In genomic region chr7:37920305-37920618, GRCh38 we compare ENCODE assay signal across 8 cellular contexts. TPM values are rescaled to one million over a fixed set of nuclear protein-coding genes. Genes with fewer than 3 reads are reported as not detected.
DNase-seq lines count a peak whose midpoint lies in the region; ATAC-seq and TF ChIP-seq lines count a peak whose summit lies in the region.

No MANE protein-coding gene starts in this region.

- ATAC-seq in naive thymus-derived CD4-positive, alpha-beta T cell: no peak
- ATAC-seq in HG03571 (IDR thresholded peaks at IDR 0.05; ENCODE audit: unreplicated experiment) (no peak), HG03159 (IDR thresholded peaks at IDR 0.05; ENCODE audit: unreplicated experiment) (no peak)

- peaks cover 40% of the 10 kb centered on the region for H3K79me2 ChIP-seq in ACC112 (ENCODE audit: control insufficient read depth, insufficient read depth, low read length, unreplicated experiment)

- H3K27me3 Mint-ChIP-seq in naive thymus-derived CD4-positive, alpha-beta T cell: peaks cover 50 to 70% (median 64%) of the 10 kb centered on the region in 5 donors

- peak overlapping the region; percentile 94 for H2AFZ ChIP-seq in ACC112 (ENCODE audit: low read length, unreplicated experiment)

- H3K27ac ChIP-seq in ACC112 (ENCODE audit: low read depth, low read length) (peak overlapping the region; percentile 66), HL-60 (replicated peaks) (peak overlapping the region; percentile 76), colonic mucosa (peak overlapping the region; percentile 38)
- no peak overlapping the region for H3K27ac ChIP-seq in naive thymus-derived CD4-positive, alpha-beta T cell (ENCODE audit: low read depth, low read length)

- DNase-seq in HL-60 (ENCODE audit: low read depth in 1 of 2, low spot score in 1 of 2) (no peak), colonic mucosa (no peak), COR-L47 (lab: John Stamatoyannopoulos, UW) (no peak), NCI-H128 (lab: John Stamatoyannopoulos, UW; ENCODE audit: unreplicated experiment) (no peak)
- DNase-seq in naive thymus-derived CD4-positive, alpha-beta T cell: peak in 2 of 9 donors; percentile 20 to 34

- H3K4me3 ChIP-seq in ACC112 (ENCODE audit: low read depth, low read length) (peak overlapping the region; percentile 94), HL-60 (replicated peaks; ENCODE audit: insufficient read depth, low read length) (peak overlapping the region; percentile 66), colonic mucosa (peak overlapping the region; percentile 76)
- H3K4me3 ChIP-seq in naive thymus-derived CD4-positive, alpha-beta T cell (ENCODE audit: low read length): peak overlapping the region; percentile 46

- CTCF ChIA-PET in naive thymus-derived CD4-positive, alpha-beta T cell (lab: Charles Lee): no interaction called here

- peak overlapping the region in 1 of 9 donors; percentile 22 for H3K27ac Mint-ChIP-seq in naive thymus-derived CD4-positive, alpha-beta T cell

- H3K27me3 ChIP-seq in ACC112 (ENCODE audit: insufficient read depth, low read length): peaks cover 13% of the 10 kb centered on the region; the same call in 1 of the 2 replicates
- no peaks in the 10 kb centered on the region for H3K27me3 ChIP-seq in HL-60 (ENCODE audit: insufficient read depth, poor library complexity, severe bottlenecking)
- H3K27me3 ChIP-seq in colonic mucosa: peaks cover 16% of the 10 kb centered on the region
- peaks cover 0 to 10% of the 10 kb centered on the region in 2 donors for H3K27me3 ChIP-seq in naive thymus-derived CD4-positive, alpha-beta T cell (ENCODE audit: control insufficient read depth in 2 of 2, insufficient read depth in 2 of 2, low read length in 2 of 2)

- intact Hi-C loops in colonic mucosa (cut with DNase I): no loop called here
- intact Hi-C loops in naive thymus-derived CD4-positive, alpha-beta T cell (cut with micrococcal nuclease): no loop called here

- H3K4me1 Mint-ChIP-seq in naive thymus-derived CD4-positive, alpha-beta T cell: peaks cover 5 to 33% (median 20%) of the 10 kb centered on the region in 7 donors

- POLR2A ChIA-PET in naive thymus-derived CD4-positive, alpha-beta T cell (lab: Charles Lee): no interaction called here

- peaks cover 0 to 18% (median 0%) of the 10 kb centered on the region in 5 donors for H3K36me3 Mint-ChIP-seq in naive thymus-derived CD4-positive, alpha-beta T cell

- H3K9me3 ChIP-seq in colonic mucosa: no peaks in the 10 kb centered on the region
- no peaks in the 10 kb centered on the region for H3K9me3 ChIP-seq in naive thymus-derived CD4-positive, alpha-beta T cell (ENCODE audit: control insufficient read depth in 2 of 3, low read length in 3 of 3)

- H3K4me1 ChIP-seq in ACC112 (ENCODE audit: control insufficient read depth, insufficient read depth, low read length, unreplicated experiment) (peaks cover 14% of the 10 kb centered on the region), colonic mucosa (peaks cover 6% of the 10 kb centered on the region)
- no peaks in the 10 kb centered on the region for H3K4me1 ChIP-seq in naive thymus-derived CD4-positive, alpha-beta T cell (ENCODE audit: control insufficient read depth in 2 of 2, insufficient read depth in 2 of 2, low read length in 2 of 2)

- peaks cover 15% of the 10 kb centered on the region for H3K36me3 ChIP-seq in ACC112 (ENCODE audit: insufficient read depth, low read length)
- H3K36me3 ChIP-seq in colonic mucosa: no peaks in the 10 kb centered on the region
- no peaks in the 10 kb centered on the region for H3K36me3 ChIP-seq in naive thymus-derived CD4-positive, alpha-beta T cell (ENCODE audit: control insufficient read depth in 2 of 3, insufficient read depth in 3 of 3, low read length in 3 of 3)

- peak; percentile 4 for TF ChIP-seq CTCF in HL-60 (IDR thresholded peaks at IDR 0.05; ENCODE audit: insufficient read depth, low read length)
- TF ChIP-seq CTCF in colonic mucosa (IDR thresholded peaks at IDR 0.05): no peak

- H3K4me3 Mint-ChIP-seq in naive thymus-derived CD4-positive, alpha-beta T cell: peak overlapping the region; percentile 51 to 91 (median 82)

- H3K9me3 Mint-ChIP-seq in naive thymus-derived CD4-positive, alpha-beta T cell: peaks cover 0 to 10% (median 3%) of the 10 kb centered on the region in 11 donors

- peak overlapping the region; percentile 59 to 68 for H3K9ac ChIP-seq in colonic mucosa (ENCODE audit: low read depth in 2 of 2, low read length in 2 of 2)

RNA-seq across cellular contexts. Expression of gene EPDR1, which starts 0.2 kb away (rescaled TPM):
- total RNA-seq in colonic mucosa: 1 to 10 TPM; 5.6 to 8.5 TPM
- 1 to 10 TPM in 1 of 5 experiments, under 1 TPM in 3, not detected in 1; 0.43 to 1.4 (median 0.72) TPM for total RNA-seq in naive thymus-derived CD4-positive, alpha-beta T cell
- polyA plus RNA-seq in naive thymus-derived CD4-positive, alpha-beta T cell: 1 to 10 TPM; 1.3 to 3.3 TPM

RNA-seq across cellular contexts. Expression of gene SFRP4, which starts 3.6 kb away (rescaled TPM):
- total RNA-seq in colonic mucosa: under 1 TPM in 1 of 2 donors, not detected in 1; 0.42 TPM
- total RNA-seq in naive thymus-derived CD4-positive, alpha-beta T cell: not detected
- polyA plus RNA-seq in naive thymus-derived CD4-positive, alpha-beta T cell: not detected
